Comparison of ENCODE assay signal across 8 cellular contexts in genomic region chr6:83192871-83193746, GRCh38.
DNase-seq lines count a peak whose midpoint lies in the region; ATAC-seq lines count a peak whose summit lies in the region.

Gene PGM3 (minus strand): TSS chr6:83193265. CDS start chr6:83191012, 2,253 bp downstream.
Gene RWDD2A (plus strand): TSS chr6:83193357. CDS start chr6:83194452, 1,095 bp downstream.

- peak within 1 kb of the TSS; percentile 53 for H3K27ac ChIP-seq in caudate nucleus (ENCODE audit: low read depth, low read length)

- ATAC-seq in GM18907 (IDR thresholded peaks at IDR 0.05; ENCODE audit: unreplicated experiment) (peak; percentile 98), HG03135 (IDR thresholded peaks at IDR 0.05; ENCODE audit: unreplicated experiment) (peak; percentile 98)

- DNase-seq in AG08396 (ENCODE audit: low spot score) (peak; percentile 98), NCI-H2227 treated with DMSO at 0.1 percent for 48 hours (lab: John Stamatoyannopoulos, UW) (peak; percentile 61), caudate nucleus (lab: John Stamatoyannopoulos, UW) (peak; percentile 14 to 94 (median 84)), iris pigment epithelial cell (ENCODE audit: low read depth) (peak; percentile 89)
- peak; percentile 73 to 85 (median 80) for DNase-seq in activated CD4-positive, CD25-positive, alpha-beta regulatory T cell (lab: John Stamatoyannopoulos, UW)
- peak; percentile 72 to 81 for DNase-seq in stimulated activated CD4-positive, alpha-beta T cell treated with anti-CD3 and anti-CD28 coated beads, Interleukin-12 subunit alpha, Interleukin-12 subunit beta, amount 100 ng/mL, for 24 hours (ENCODE audit: low read depth in 2 of 2)

Comparison
In these comparisons a context has a peak if more than half of its experiments do, and no peak if none do; other contexts are left out.
1. Peak in every context shown above with its lines: DNase-seq, ATAC-seq and H3K27ac ChIP-seq.